Comparison of ENCODE assay signal across 22 cellular contexts in genomic region chr3:187293514-187293870, GRCh38. TPM values are rescaled to one million over a fixed set of nuclear protein-coding genes. Genes with fewer than 3 reads are reported as not detected.
A peak's percentile ranks its signal among the peaks of the same experiment; 100 is the strongest.
DNase-seq lines count a peak whose midpoint lies in the region; TF ChIP-seq lines count a peak whose summit lies in the region.
"Had no signal": no experiment of that assay in that cellular context is flagged by ENCODE, and none has a peak within 500 bp of the region (broad histone marks: within the 10 kb centered on the region; RNA-seq: fewer than 3 reads in every experiment).

No MANE protein-coding gene starts in this region.

- no peak for TF ChIP-seq CTCF in HFFc6 (IDR thresholded peaks at IDR 0.05)
- TF ChIP-seq CTCF in fibroblast of mammary gland (conservative IDR thresholded peaks at IDR 0.05; ENCODE audit: control insufficient read depth, insufficient read depth, low read depth, low read length) = no peak
- TF ChIP-seq CTCF in WERI-Rb-1 (IDR thresholded peaks at IDR 0.05; ENCODE audit: low read depth, low read length) = no peak

- H3K27me3 ChIP-seq in skeletal muscle tissue (ENCODE audit: control insufficient read depth in 3 of 3, insufficient read depth in 3 of 3, low read length in 3 of 3) (no peaks in the 10 kb centered on the region), WERI-Rb-1 (ENCODE audit: insufficient read depth, low read depth, severe bottlenecking) (peaks cover 26% of the 10 kb centered on the region)
- H3K27me3 ChIP-seq: gastrocnemius medialis had no signal

- H3K27ac ChIP-seq in skeletal muscle tissue (ENCODE audit: low read depth, low read length) = peak overlapping the region; percentile 9
- no peak overlapping the region for H3K27ac ChIP-seq in WERI-Rb-1
- H3K27ac ChIP-seq: epithelial cell of prostate had no signal

- peaks cover 80% of the 10 kb centered on the region for H3K4me1 Mint-ChIP-seq in HFFc6 (ENCODE audit: low read depth)
- no peaks in the 10 kb centered on the region for H3K4me1 Mint-ChIP-seq in activated T-helper 1 cell treated with anti-CD3 and anti-CD28 coated beads, Interleukin-12 subunit alpha, Interleukin-12 subunit beta, Interleukin-2, Interleukin-4 antibody, amounts not matched to agents 30 ng/mL and 10 ng/mL and 1 ng/mL, durations not matched to agents 14 hours and 24 hours and 36 hours (ENCODE audit: low read depth)
- H3K4me1 Mint-ChIP-seq: memory B cell had no signal

- H3K36me3 ChIP-seq in skeletal muscle tissue (ENCODE audit: control insufficient read depth in 3 of 3, insufficient read depth in 3 of 3, low read length in 3 of 3) = no peaks in the 10 kb centered on the region
- H3K36me3 ChIP-seq in WERI-Rb-1 = no peaks in the 10 kb centered on the region
- H3K36me3 ChIP-seq: gastrocnemius medialis had no signal

- no peaks in the 10 kb centered on the region for H3K9me3 ChIP-seq in skeletal muscle tissue (ENCODE audit: control insufficient read depth in 3 of 3, low read length in 3 of 3)
- no peaks in the 10 kb centered on the region for H3K9me3 ChIP-seq in WERI-Rb-1 (ENCODE audit: severe bottlenecking)
- H3K9me3 ChIP-seq: gastrocnemius medialis, SK-N-SH had no signal

- DNase-seq in EL = peak; percentile 22
- DNase-seq in HFFc6 = peak; percentile 36
- peak; percentile 64 for DNase-seq in fibroblast of mammary gland (ENCODE audit: low read depth)
- DNase-seq in activated T-helper 1 cell treated with anti-CD3 and anti-CD28 coated beads, Interleukin-12 subunit alpha, Interleukin-12 subunit beta, Interleukin-2, Interleukin-4 antibody, amounts not matched to agents 30 ng/mL and 10 ng/mL and 1 ng/mL, durations not matched to agents 14 hours and 24 hours and 36 hours (ENCODE audit: low spot score) = no peak
- no peak for DNase-seq in WERI-Rb-1
- no peak for DNase-seq in cerebellum (ENCODE audit: low spot score)
- DNase-seq: activated CD4-positive, alpha-beta T cell treated with anti-CD3 and anti-CD28 coated beads, Interleukin-2, amount 50 U/mL, for 48 hours; activated T-cell treated with anti-CD3 and anti-CD28 coated beads for 4 hours; CD4-positive, alpha-beta memory T cell; central memory CD4-positive, alpha-beta T cell; DMS 273 treated with DMSO at 0.1 percent for 48 hours; gastrocnemius medialis; KBM-7; MM.1S; NCI-H1436; NCI-H510A treated with DMSO at 0.1 percent for 48 hours; occipital lobe; SK-N-SH had no signal

- H3K27ac Mint-ChIP-seq in HFFc6 = peak overlapping the region; percentile 94
- H3K27ac Mint-ChIP-seq in activated T-helper 1 cell treated with anti-CD3 and anti-CD28 coated beads, Interleukin-12 subunit alpha, Interleukin-12 subunit beta, Interleukin-2, Interleukin-4 antibody, amounts not matched to agents 30 ng/mL and 10 ng/mL and 1 ng/mL, durations not matched to agents 14 hours and 24 hours and 36 hours = no peak overlapping the region
- H3K27ac Mint-ChIP-seq: CD4-positive, alpha-beta memory T cell; memory B cell had no signal

- H3K36me3 Mint-ChIP-seq in HFFc6 (ENCODE audit: low read depth) = peaks cover 23% of the 10 kb centered on the region; the same call in 1 of the 2 replicates
- H3K36me3 Mint-ChIP-seq in activated T-helper 1 cell treated with anti-CD3 and anti-CD28 coated beads, Interleukin-12 subunit alpha, Interleukin-12 subunit beta, Interleukin-2, Interleukin-4 antibody, amounts not matched to agents 30 ng/mL and 10 ng/mL and 1 ng/mL, durations not matched to agents 14 hours and 24 hours and 36 hours (ENCODE audit: low read depth) = no peaks in the 10 kb centered on the region
- H3K36me3 Mint-ChIP-seq: CD4-positive, alpha-beta memory T cell; memory B cell had no signal

- H3K27me3 Mint-ChIP-seq in HFFc6 (ENCODE audit: insufficient read depth) = no peaks in the 10 kb centered on the region
- peaks cover 28% of the 10 kb centered on the region for H3K27me3 Mint-ChIP-seq in activated T-helper 1 cell treated with anti-CD3 and anti-CD28 coated beads, Interleukin-12 subunit alpha, Interleukin-12 subunit beta, Interleukin-2, Interleukin-4 antibody, amounts not matched to agents 30 ng/mL and 10 ng/mL and 1 ng/mL, durations not matched to agents 14 hours and 24 hours and 36 hours (ENCODE audit: insufficient read depth)

- peak overlapping the region in 2 of 3 donors; percentile 10 to 36 for H3K9ac ChIP-seq in skeletal muscle tissue (ENCODE audit: low read depth in 1 of 3, low read length in 3 of 3)
- H3K9ac ChIP-seq: SK-N-SH had no signal

- H3K4me3 ChIP-seq in fibroblast of mammary gland (ENCODE audit: control insufficient read depth, low read depth, low read length) = no peak overlapping the region
- H3K4me3 ChIP-seq in skeletal muscle tissue (ENCODE audit: low read length in 3 of 3) = peak overlapping the region in 2 of 3 donors; percentile 27 to 34
- no peak overlapping the region for H3K4me3 ChIP-seq in WERI-Rb-1 (ENCODE audit: low read depth, low read length)
- H3K4me3 ChIP-seq: gastrocnemius medialis had no signal

- H3K9me3 Mint-ChIP-seq in HFFc6 = no peaks in the 10 kb centered on the region
- no peaks in the 10 kb centered on the region for H3K9me3 Mint-ChIP-seq in activated T-helper 1 cell treated with anti-CD3 and anti-CD28 coated beads, Interleukin-12 subunit alpha, Interleukin-12 subunit beta, Interleukin-2, Interleukin-4 antibody, amounts not matched to agents 30 ng/mL and 10 ng/mL and 1 ng/mL, durations not matched to agents 14 hours and 24 hours and 36 hours
- H3K9me3 Mint-ChIP-seq: CD4-positive, alpha-beta memory T cell; memory B cell had no signal

- peak overlapping the region; percentile 93 for H3K4me3 Mint-ChIP-seq in HFFc6
- no peak overlapping the region for H3K4me3 Mint-ChIP-seq in activated T-helper 1 cell treated with anti-CD3 and anti-CD28 coated beads, Interleukin-12 subunit alpha, Interleukin-12 subunit beta, Interleukin-2, Interleukin-4 antibody, amounts not matched to agents 30 ng/mL and 10 ng/mL and 1 ng/mL, durations not matched to agents 14 hours and 24 hours and 36 hours
- H3K4me3 Mint-ChIP-seq: CD4-positive, alpha-beta memory T cell; memory B cell had no signal

- peaks cover 13 to 49% (median 33%) of the 10 kb centered on the region in 3 donors for H3K4me1 ChIP-seq in skeletal muscle tissue (ENCODE audit: control insufficient read depth in 3 of 3, insufficient read depth in 3 of 3, low read length in 3 of 3)

- intact Hi-C loops in activated T-helper 1 cell treated with anti-CD3 and anti-CD28 coated beads, Interleukin-12 subunit alpha, Interleukin-12 subunit beta, Interleukin-2, Interleukin-4 antibody, amounts not matched to agents 30 ng/mL and 10 ng/mL and 1 ng/mL, durations not matched to agents 14 hours and 24 hours and 36 hours (cut with micrococcal nuclease) = no loop called here

RNA-seq across cellular contexts. Expression of gene MASP1, which starts 2.0 kb away (rescaled TPM):
- total RNA-seq in HFFc6 (2021; fragmentation: NEBNext Ultra II Directional; extraction: Animal tissue kit (Norgen Biotek cat#: 25700)) = 100 to 1,000 TPM in 3 of 6 experiments, 10 to 100 TPM in 3; 31.5 to 133 (median 101) TPM
- 5.7 TPM for total RNA-seq in skeletal muscle tissue
- total RNA-seq in activated T-helper 1 cell treated with anti-CD3 and anti-CD28 coated beads, Interleukin-12 subunit alpha, Interleukin-12 subunit beta, Interleukin-2, Interleukin-4 antibody, amounts not matched to agents 30 ng/mL and 10 ng/mL and 1 ng/mL, durations not matched to agents 14 hours and 24 hours and 36 hours = not detected in 2 replicates
- 50.4 TPM for total RNA-seq in cerebellum
- total RNA-seq: CD4-positive, alpha-beta memory T cell; T-helper 2 cell treated with Interferon-gamma antibody and Interleukin-4, amounts not matched to agents 100 ng/mL and 5 ng/mL, for 36 hours had no signal

Comparison
In these comparisons a context has a peak if more than half of its experiments do, and no peak if none do; other contexts are left out.
1. DNase-seq: peak in EL (single experiment), HFFc6 (single experiment) and fibroblast of mammary gland (single experiment); none in activated T-helper 1 cell treated with anti-CD3 and anti-CD28 coated beads, Interleukin-12 subunit alpha, Interleukin-12 subunit beta, Interleukin-2, Interleukin-4 antibody, amounts not matched to agents 30 ng/mL and 10 ng/mL and 1 ng/mL, durations not matched to agents 14 hours and 24 hours and 36 hours (single experiment), WERI-Rb-1 (single experiment) and cerebellum (single experiment).
2. H3K4me3 ChIP-seq: peak in skeletal muscle tissue (2 of 3); none in fibroblast of mammary gland (single experiment) and WERI-Rb-1 (single experiment).